14 cellular contexts compared by ENCODE assay signal in the genomic region with DNA sequence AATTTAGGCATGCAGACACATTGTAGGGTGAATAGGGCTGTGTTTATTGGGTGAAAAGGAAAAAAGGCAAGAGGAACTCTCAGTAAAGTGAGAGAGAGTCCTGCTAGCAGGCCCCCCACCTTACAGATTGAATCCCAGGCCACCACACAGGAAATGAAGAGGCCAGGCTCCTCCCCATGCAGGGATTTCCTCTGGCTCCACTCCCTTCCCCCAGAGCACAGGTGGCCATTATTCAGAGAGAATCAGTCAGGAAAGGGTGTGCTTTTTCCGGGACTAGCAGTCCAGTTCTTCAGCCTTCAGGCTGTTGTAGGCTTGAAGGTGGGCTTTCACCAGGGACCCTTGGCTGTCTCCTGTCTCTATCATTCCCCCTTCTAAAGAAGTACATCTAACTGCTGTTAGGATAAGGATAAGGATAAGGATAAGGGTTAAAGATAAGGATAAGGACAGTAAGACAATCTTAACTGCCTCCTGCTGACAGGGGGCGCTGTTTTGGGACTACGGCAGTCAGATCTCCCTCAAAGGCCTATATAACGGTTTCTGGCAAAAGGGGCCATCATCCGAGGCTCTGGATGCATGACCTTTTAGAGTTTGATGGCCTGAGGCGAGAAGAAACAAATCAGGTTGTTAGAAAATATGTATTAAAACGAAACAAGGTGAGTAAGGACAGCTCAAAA. TPM values are rescaled to one million over a fixed set of nuclear protein-coding genes. Genes with fewer than 3 reads are reported as not detected.
DNase-seq lines count a peak whose midpoint lies in the region; ATAC-seq and TF ChIP-seq lines count a peak whose summit lies in the region.
"Had no signal": no experiment of that assay in that cellular context is flagged by ENCODE, and none has a peak within 500 bp of the region (broad histone marks: within the 10 kb centered on the region; RNA-seq: fewer than 3 reads in every experiment).

No MANE protein-coding gene starts in this region.

- H3K27ac ChIP-seq in OCI-LY7 (ENCODE audit: low read depth, low read length, poor library complexity, severe bottlenecking), result no peak overlapping the region
- H3K27ac ChIP-seq: prostate gland had no signal

- TF ChIP-seq CTCF in activated CD8-positive, alpha-beta T cell treated with anti-CD3 and anti-CD28 coated beads for 36 hours (IDR thresholded peaks at IDR 0.05), result peak; percentile 49
- TF ChIP-seq CTCF in GM12873 (IDR thresholded peaks at IDR 0.05; ENCODE audit: insufficient read depth, low read depth, low read length, missing control alignments), result peak; percentile 45
- TF ChIP-seq CTCF in OCI-LY7 (conservative IDR thresholded peaks at IDR 0.05; ENCODE audit: low read length), result peak; percentile 75
- TF ChIP-seq CTCF in neural crest cell (conservative IDR thresholded peaks at IDR 0.05), result peak; percentile 36

- DNase-seq in activated CD8-positive, alpha-beta T cell treated with anti-CD3 and anti-CD28 coated beads for 36 hours, result peak; percentile 19
- DNase-seq in activated CD8-positive, alpha-beta T cell treated with anti-CD3 and anti-CD28 coated beads, Interleukin-2, amount 10 ng/mL, durations not matched to agents 7 days and 5 days, result no peak
- DNase-seq in OCI-LY7 (ENCODE audit: low spot score) (peak; percentile 10), neural crest cell (ENCODE audit: low read depth, low spot score) (no peak), HPDE6-E6E7 (ENCODE audit: extremely low spot score) (no peak)
- DNase-seq: HCEC 1CT, mesenchymal stem cell, T-cell had no signal

- no peak overlapping the region for H3K27ac Mint-ChIP-seq in activated CD8-positive, alpha-beta T cell treated with anti-CD3 and anti-CD28 coated beads for 36 hours
- no peak overlapping the region for H3K27ac Mint-ChIP-seq in activated CD8-positive, alpha-beta T cell treated with anti-CD3 and anti-CD28 coated beads, Interleukin-2, amount 10 ng/mL, durations not matched to agents 7 days and 5 days
- no peak overlapping the region for H3K27ac Mint-ChIP-seq in neural crest cell (ENCODE audit: unreplicated experiment)
- no peak overlapping the region for H3K27ac Mint-ChIP-seq in stimulated activated memory B cell treated with anti-CD40 and anti-IgM and Interleukin-4, amounts not matched to agents 10 μg/mL and 1 μg/mL and 100 μg/mL, for 72 hours
- H3K27ac Mint-ChIP-seq: T-cell had no signal

- H3K9me3 Mint-ChIP-seq in activated CD8-positive, alpha-beta T cell treated with anti-CD3 and anti-CD28 coated beads for 36 hours, result peaks cover 4% of the 10 kb centered on the region
- peaks cover 13% of the 10 kb centered on the region for H3K9me3 Mint-ChIP-seq in activated CD8-positive, alpha-beta T cell treated with anti-CD3 and anti-CD28 coated beads, Interleukin-2, amount 10 ng/mL, durations not matched to agents 7 days and 5 days (ENCODE audit: insufficient read depth)
- H3K9me3 Mint-ChIP-seq in neural crest cell, result peaks cover 7% of the 10 kb centered on the region
- no peaks in the 10 kb centered on the region for H3K9me3 Mint-ChIP-seq in stimulated activated memory B cell treated with anti-CD40 and anti-IgM and Interleukin-4, amounts not matched to agents 10 μg/mL and 1 μg/mL and 100 μg/mL, for 72 hours

- no peak overlapping the region for H2AFZ ChIP-seq in OCI-LY7 (ENCODE audit: low read length)

- H3K79me2 ChIP-seq in OCI-LY7 (ENCODE audit: insufficient read depth, low read depth, low read length), result no peaks in the 10 kb centered on the region

- no peaks in the 10 kb centered on the region for H4K20me1 ChIP-seq in OCI-LY7 (ENCODE audit: insufficient read depth, low read length)

- H3K9me3 ChIP-seq in OCI-LY7 (ENCODE audit: low read length), result no peaks in the 10 kb centered on the region
- H3K9me3 ChIP-seq: prostate gland had no signal

- no peak for ATAC-seq in activated CD8-positive, alpha-beta T cell treated with anti-CD3 and anti-CD28 coated beads for 36 hours
- ATAC-seq in activated CD8-positive, alpha-beta T cell treated with anti-CD3 and anti-CD28 coated beads, Interleukin-2, amount 10 ng/mL, durations not matched to agents 7 days and 5 days, result no peak
- no peak for ATAC-seq in HG02623 (IDR thresholded peaks at IDR 0.05; ENCODE audit: unreplicated experiment)
- no peak for ATAC-seq in stimulated activated memory B cell treated with anti-CD40 and anti-IgM and Interleukin-4, amounts not matched to agents 10 μg/mL and 1 μg/mL and 100 μg/mL, for 72 hours
- ATAC-seq: T-cell had no signal

- peaks cover 2% of the 10 kb centered on the region for H3K4me1 Mint-ChIP-seq in activated CD8-positive, alpha-beta T cell treated with anti-CD3 and anti-CD28 coated beads for 36 hours (ENCODE audit: low read depth)
- H3K4me1 Mint-ChIP-seq in activated CD8-positive, alpha-beta T cell treated with anti-CD3 and anti-CD28 coated beads, Interleukin-2, amount 10 ng/mL, durations not matched to agents 7 days and 5 days (ENCODE audit: low read depth), result peaks cover 18% of the 10 kb centered on the region
- no peaks in the 10 kb centered on the region for H3K4me1 Mint-ChIP-seq in neural crest cell
- H3K4me1 Mint-ChIP-seq in stimulated activated memory B cell treated with anti-CD40 and anti-IgM and Interleukin-4, amounts not matched to agents 10 μg/mL and 1 μg/mL and 100 μg/mL, for 72 hours, result no peaks in the 10 kb centered on the region

- intact Hi-C loops in activated CD8-positive, alpha-beta T cell treated with anti-CD3 and anti-CD28 coated beads for 36 hours (cut with micrococcal nuclease), result no loop called here
- intact Hi-C loops in OCI-LY7 (cut with micrococcal nuclease; ENCODE audit: unreplicated experiment), result no loop called here

- no peaks in the 10 kb centered on the region for H3K9me2 ChIP-seq in OCI-LY7 (ENCODE audit: insufficient read depth, low read length)

- H3K36me3 ChIP-seq in OCI-LY7 (ENCODE audit: insufficient read depth, low read length), result no peaks in the 10 kb centered on the region
- H3K36me3 ChIP-seq: prostate gland had no signal

- H3K4me3 ChIP-seq in OCI-LY7 (ENCODE audit: low read depth, low read length, poor library complexity, severe bottlenecking), result no peak overlapping the region
- H3K4me3 ChIP-seq: prostate gland had no signal

- no peaks in the 10 kb centered on the region for H3K27me3 Mint-ChIP-seq in activated CD8-positive, alpha-beta T cell treated with anti-CD3 and anti-CD28 coated beads for 36 hours
- peaks cover 10% of the 10 kb centered on the region for H3K27me3 Mint-ChIP-seq in activated CD8-positive, alpha-beta T cell treated with anti-CD3 and anti-CD28 coated beads, Interleukin-2, amount 10 ng/mL, durations not matched to agents 7 days and 5 days (ENCODE audit: low read depth)
- H3K27me3 Mint-ChIP-seq in neural crest cell (ENCODE audit: low read depth), result no peaks in the 10 kb centered on the region
- no peaks in the 10 kb centered on the region for H3K27me3 Mint-ChIP-seq in stimulated activated memory B cell treated with anti-CD40 and anti-IgM and Interleukin-4, amounts not matched to agents 10 μg/mL and 1 μg/mL and 100 μg/mL, for 72 hours
- H3K27me3 Mint-ChIP-seq: T-cell had no signal

- CTCF ChIA-PET in activated CD8-positive, alpha-beta T cell treated with anti-CD3 and anti-CD28 coated beads for 36 hours (lab: Charles Lee), result interaction anchor here (1.6 kb wide), 1 partner anchor 17 kb away, joined by 5 read pairs; no protein-coding TSS in a partner anchor
- CTCF ChIA-PET in activated CD8-positive, alpha-beta T cell treated with anti-CD3 and anti-CD28 coated beads, Interleukin-2, amount 10 ng/mL, durations not matched to agents 7 days and 5 days (lab: Charles Lee), result interaction anchor here (0.6 to 2.7 kb wide), 4 partner anchors 12 to 19 kb away, joined by 3 to 8 read pairs (median 4); no protein-coding TSS in a partner anchor
- CTCF ChIA-PET in OCI-LY7 (lab: Charles Lee; ENCODE audit: unreplicated experiment), result no interaction called here

- H3K36me3 Mint-ChIP-seq in activated CD8-positive, alpha-beta T cell treated with anti-CD3 and anti-CD28 coated beads for 36 hours (ENCODE audit: low read depth), result no peaks in the 10 kb centered on the region
- peaks cover 3% of the 10 kb centered on the region for H3K36me3 Mint-ChIP-seq in activated CD8-positive, alpha-beta T cell treated with anti-CD3 and anti-CD28 coated beads, Interleukin-2, amount 10 ng/mL, durations not matched to agents 7 days and 5 days (ENCODE audit: low read depth)
- H3K36me3 Mint-ChIP-seq in neural crest cell (ENCODE audit: low read depth), result peaks cover 7% of the 10 kb centered on the region
- H3K36me3 Mint-ChIP-seq in stimulated activated memory B cell treated with anti-CD40 and anti-IgM and Interleukin-4, amounts not matched to agents 10 μg/mL and 1 μg/mL and 100 μg/mL, for 72 hours, result no peaks in the 10 kb centered on the region
- H3K36me3 Mint-ChIP-seq: T-cell had no signal

- POLR2A ChIA-PET in activated CD8-positive, alpha-beta T cell treated with anti-CD3 and anti-CD28 coated beads for 36 hours (lab: Charles Lee), result no interaction called here
- POLR2A ChIA-PET in activated CD8-positive, alpha-beta T cell treated with anti-CD3 and anti-CD28 coated beads, Interleukin-2, amount 10 ng/mL, durations not matched to agents 7 days and 5 days (lab: Charles Lee), result no interaction called here
- POLR2A ChIA-PET in OCI-LY7 (lab: Charles Lee), result no interaction called here

- H3K4me3 Mint-ChIP-seq in activated CD8-positive, alpha-beta T cell treated with anti-CD3 and anti-CD28 coated beads for 36 hours, result no peak overlapping the region
- H3K4me3 Mint-ChIP-seq in activated CD8-positive, alpha-beta T cell treated with anti-CD3 and anti-CD28 coated beads, Interleukin-2, amount 10 ng/mL, durations not matched to agents 7 days and 5 days, result no peak overlapping the region
- H3K4me3 Mint-ChIP-seq in neural crest cell, result no peak overlapping the region
- H3K4me3 Mint-ChIP-seq in stimulated activated memory B cell treated with anti-CD40 and anti-IgM and Interleukin-4, amounts not matched to agents 10 μg/mL and 1 μg/mL and 100 μg/mL, for 72 hours, result no peak overlapping the region
- H3K4me3 Mint-ChIP-seq: T-cell had no signal

- no TSS peak for BruUV-seq in OCI-LY7 (replicated peaks; lab: Mats Ljungman, UMichigan)

- H3K4me1 ChIP-seq in OCI-LY7 (ENCODE audit: insufficient read depth, low read length, poor library complexity, severe bottlenecking), result peaks cover 1% of the 10 kb centered on the region
- H3K4me1 ChIP-seq: prostate gland had no signal

- no peak overlapping the region for H3K4me2 ChIP-seq in OCI-LY7 (ENCODE audit: low read length)

RNA-seq across cellular contexts. Expression of gene ZNF648, which starts 26.3 kb away (rescaled TPM):
- not detected for total RNA-seq in activated CD8-positive, alpha-beta T cell treated with anti-CD3 and anti-CD28 coated beads for 36 hours
- total RNA-seq in activated CD8-positive, alpha-beta T cell treated with anti-CD3 and anti-CD28 coated beads, Interleukin-2, amount 10 ng/mL, durations not matched to agents 7 days and 5 days, result not detected
- total RNA-seq in OCI-LY7 (2014; rRNA removed; shearing (Covaris generic)), result not detected in 2 replicates
- total RNA-seq in OCI-LY7 (2022), result not detected in 2 replicates
- 0.61 and 0.77 TPM in 2 replicates for total RNA-seq in neural crest cell
- total RNA-seq: activated CD8-positive, alpha-beta memory T cell treated with anti-CD3 and anti-CD28 coated beads for 36 hours; LHCN-M2; T-cell had no signal

Comparison
In these comparisons a context has a peak if more than half of its experiments do, and no peak if none do; other contexts are left out.
1. DNase-seq: peak in activated CD8-positive, alpha-beta T cell treated with anti-CD3 and anti-CD28 coated beads for 36 hours (single experiment) and OCI-LY7 (single experiment); none in activated CD8-positive, alpha-beta T cell treated with anti-CD3 and anti-CD28 coated beads, Interleukin-2, amount 10 ng/mL, durations not matched to agents 7 days and 5 days (single experiment), neural crest cell (single experiment) and HPDE6-E6E7 (single experiment).
2. Peak in every context shown above with its lines, with median percentiles within 50 percentile points of each other: CTCF ChIP-seq.